Comparison of ENCODE assay signal across 8 cellular contexts in the genomic region with DNA sequence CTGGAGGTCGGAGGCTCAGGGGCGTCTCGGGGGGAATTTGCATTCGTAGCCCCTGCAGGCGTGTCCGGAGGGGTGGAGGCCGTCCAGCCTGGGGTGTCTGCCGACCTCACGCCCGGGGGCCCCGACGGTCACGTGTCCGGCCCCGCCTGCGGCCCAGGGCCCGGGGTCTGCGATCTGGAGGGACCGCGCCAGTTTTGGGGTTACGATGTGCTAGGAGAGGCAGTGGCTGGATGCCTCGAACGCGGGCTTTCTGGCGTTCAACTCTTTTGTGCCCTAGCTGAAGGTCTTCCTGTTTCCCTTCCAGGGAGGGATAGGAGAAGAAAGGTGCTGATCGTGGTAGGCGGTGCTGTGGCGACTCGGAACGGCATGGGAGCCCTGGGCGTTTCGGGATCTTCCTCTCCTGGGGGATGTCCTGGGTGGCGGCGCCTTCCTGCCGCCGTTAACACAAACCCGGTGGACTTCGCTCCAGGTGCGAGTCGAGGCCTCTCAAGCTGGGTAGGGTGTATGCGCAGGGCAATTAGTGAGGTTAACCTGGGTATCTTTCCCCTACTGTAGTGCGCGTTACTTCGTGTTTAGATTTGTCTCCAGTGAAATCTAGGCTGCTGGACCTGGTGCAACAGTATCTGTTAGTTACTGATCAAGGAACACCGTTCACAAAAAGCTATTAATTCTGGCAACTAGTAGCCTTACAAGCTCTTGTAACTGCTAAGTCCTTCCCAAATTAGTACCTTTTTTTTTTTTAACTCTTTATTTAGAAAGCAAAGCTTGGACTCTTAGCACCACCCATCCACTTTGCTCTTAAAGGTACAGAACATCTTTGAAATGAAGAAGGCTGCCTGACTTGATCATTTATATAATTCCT. TPM values are rescaled to one million over a fixed set of nuclear protein-coding genes. Genes with fewer than 3 reads are reported as not detected.
DNase-seq lines count a peak whose midpoint lies in the region; ATAC-seq, FAIRE-seq and TF ChIP-seq lines count a peak whose summit lies in the region.

No MANE protein-coding gene starts in this region.

- FAIRE-seq in GM12878 (lab: Jason Lieb, UNC): no peak

- peak overlapping the region; percentile 64 for H3K4me2 ChIP-seq in GM12878 (ENCODE audit: control insufficient read depth, insufficient read depth)

- no TSS peak for BruUV-seq in GM12878 (replicated peaks; lab: Mats Ljungman, UMichigan)

- intact Hi-C loops in GM12878 (cut with micrococcal nuclease; ENCODE audit: unreplicated experiment): loop anchor here (5.0 to 10.0 kb wide), 4 partner anchors 81 to 251 kb away; partner anchors contain the start of genes C17orf67, COIL, DGKE and SCPEP1

- RAD21 ChIA-PET in GM12878 (lab: Charles Lee; ENCODE audit: unreplicated experiment): interaction anchor here (0.5 to 1.2 kb wide), 6 partner anchors 20 to 655 kb away, joined by 3 to 4 read pairs (median 3); partner anchors contain the start of gene SCPEP1

- H3K4me3 ChIP-seq in SJSA1: peak overlapping the region; percentile 68
- peak overlapping the region; percentile 84 for H3K4me3 ChIP-seq in GM12878

- H2AFZ ChIP-seq in GM12878 (ENCODE audit: control insufficient read depth, low read depth, low read length): peak overlapping the region; percentile 78

- TF ChIP-seq POLR2A in GM12878 (IDR thresholded peaks at IDR 0.05; ENCODE audit: low read depth, low read length): no peak

- SMC1A ChIA-PET in GM12878 (lab: Charles Lee; ENCODE audit: uncharacterized antibody, unreplicated experiment): interaction anchor here (0.6 to 1.1 kb wide), 5 partner anchors 12 to 108 kb away, joined by 3 to 4 read pairs (median 3); partner anchors contain the start of gene SCPEP1

- peak; percentile 4 for ATAC-seq in HG02759 (IDR thresholded peaks at IDR 0.05; ENCODE audit: unreplicated experiment)
- ATAC-seq in GM12878: peak; percentile 18

- TF ChIP-seq EP300 in GM12878 (IDR thresholded peaks at IDR 0.05; ENCODE audit: borderline replicate concordance in 1 of 2, control insufficient read depth in 1 of 2, low read depth in 2 of 2, low read length in 2 of 2): no peak

- POLR2A ChIA-PET in GM12878 (lab: Charles Lee): interaction anchor here (0.5 to 1.0 kb wide), 4 partner anchors 108 to 801 kb away, joined by 3 to 9 read pairs (median 4); no protein-coding TSS in a partner anchor

- no peak for TF ChIP-seq CTCF in GM12878 (IDR thresholded peaks at IDR 0.05 in 2 of 3, conservative IDR thresholded peaks at IDR 0.05 in 1 of 3; ENCODE audit: control insufficient read depth in 2 of 3, extremely low read depth in 1 of 3, insufficient read depth in 1 of 3, low read depth in 3 of 3, low read length in 3 of 3)

- under 1% methylated on average over 44 of the region's 45 CpGs for WGBS in GM12878 (ENCODE audit: insufficient coverage, insufficient replicate concordance, low lambda C conversion rate, missing lambda C conversion rate)

- H3K79me2 ChIP-seq in GM12878 (ENCODE audit: control insufficient read depth, insufficient read depth, low read length): peaks cover 58% of the 10 kb centered on the region

- in situ Hi-C loops in GM12878 (cut with MboI): no loop called here

- no peak for TF ChIP-seq RAD21 in GM12878 (IDR thresholded peaks at IDR 0.05; ENCODE audit: insufficient read depth, low read depth, low read length)

- H3K4me1 ChIP-seq in SJSA1 (replicated peaks) (peaks cover 18% of the 10 kb centered on the region), GM12878 (ENCODE audit: control insufficient read depth, insufficient read depth, low read length) (peaks cover 22% of the 10 kb centered on the region)

- peaks cover 2% of the 10 kb centered on the region; the same call in 1 of the 2 replicates for H4K20me1 ChIP-seq in GM12878 (ENCODE audit: control insufficient read depth, insufficient read depth)

- H3K36me3 ChIP-seq in SJSA1: peaks cover 6% of the 10 kb centered on the region
- no peaks in the 10 kb centered on the region; a peak in 1 of 4 replicates for H3K36me3 ChIP-seq in GM12878 (ENCODE audit: control insufficient read depth in 2 of 2, insufficient read depth in 2 of 2, low read length in 1 of 2)

- 0 out of 2 replicates have a peak, but pooled peaks cover 2% of the 10 kb centered on the region for H3K27me3 ChIP-seq in SJSA1 (replicated peaks)
- no peaks in the 10 kb centered on the region for H3K27me3 ChIP-seq in GM12878 (replicated peaks in 1 of 2; ENCODE audit: control insufficient read depth in 2 of 2, insufficient read depth in 2 of 2, low read length in 1 of 2)

- DNase-seq in DMS53 treated with DMSO at 0.1 percent for 48 hours (lab: John Stamatoyannopoulos, UW; ENCODE audit: unreplicated experiment) (peak; percentile 32), SJSA1 (ENCODE audit: low read depth in 1 of 2, low spot score in 2 of 2) (peak in 1 of 2 experiments; percentile 30), GM12878 (ENCODE audit: low read depth, low spot score) (no peak), islet precursor cell (peak; percentile 84), NCI-H1930 (lab: John Stamatoyannopoulos, UW) (no peak), epidermal melanocyte (ENCODE audit: insufficient read length, low spot score) (no peak)
- peak; percentile 2 to 10 for DNase-seq in stimulated activated CD4-positive, alpha-beta T cell treated with anti-CD3 and anti-CD28 coated beads, Interleukin-12 subunit alpha, Interleukin-12 subunit beta, amount 100 ng/mL, for 24 hours (ENCODE audit: low read depth in 2 of 2)

- peak overlapping the region; percentile 70 for H3K9ac ChIP-seq in GM12878 (ENCODE audit: control insufficient read depth, insufficient read depth, low read length)

- no peaks in the 10 kb centered on the region for H3K9me3 ChIP-seq in SJSA1 (replicated peaks)
- H3K9me3 ChIP-seq in GM12878 (replicated peaks; ENCODE audit: control insufficient read depth, insufficient read depth, low read length): no peaks in the 10 kb centered on the region

- no peak overlapping the region for H3K27ac ChIP-seq in SJSA1
- peak overlapping the region; percentile 34 for H3K27ac ChIP-seq in GM12878 (ENCODE audit: control insufficient read depth, insufficient read depth)

- CTCF ChIA-PET in GM12878 (lab: Yijun Ruan, JAX): interaction anchor here (0.6 to 3.3 kb wide), 4 partner anchors 11 to 1134 kb away, joined by 3 to 12 read pairs (median 5); no protein-coding TSS in a partner anchor

TF ChIP-seq in GM12878, 131 proteins besides CTCF, POLR2A, EP300 and RAD21 (continues in another document):
- TF ChIP-seq CREM (IDR thresholded peaks at IDR 0.05; ENCODE audit: low read depth) (no peak), ASH2L (IDR thresholded peaks at IDR 0.05; ENCODE audit: borderline replicate concordance, low read depth) (no peak), MYB (IDR thresholded peaks at IDR 0.05; ENCODE audit: borderline replicate concordance, low read depth, low read length) (no peak), IKZF1 (conservative IDR thresholded peaks at IDR 0.05) (peak; percentile 25; the same call in 1 of the 2 replicates), IKZF2 (IDR thresholded peaks at IDR 0.05) (peak; percentile 35 to 45; a peak in 2 of 4 replicates), EED (IDR thresholded peaks at IDR 0.05; ENCODE audit: low read depth) (peak; percentile 47; the same call in 1 of the 2 replicates), USF1 (IDR thresholded peaks at IDR 0.05; ENCODE audit: borderline replicate concordance, extremely low read length, insufficient read depth, low read depth, low read length) (peak; percentile 85), BHLHE40 (IDR thresholded peaks at IDR 0.05; ENCODE audit: borderline replicate concordance in 1 of 2, low read depth in 2 of 2, low read length in 1 of 2) (peak in 1 of 2 experiments; percentile 81; a peak in 2 of 4 replicates)
- TF ChIP-seq, protein P1, sequence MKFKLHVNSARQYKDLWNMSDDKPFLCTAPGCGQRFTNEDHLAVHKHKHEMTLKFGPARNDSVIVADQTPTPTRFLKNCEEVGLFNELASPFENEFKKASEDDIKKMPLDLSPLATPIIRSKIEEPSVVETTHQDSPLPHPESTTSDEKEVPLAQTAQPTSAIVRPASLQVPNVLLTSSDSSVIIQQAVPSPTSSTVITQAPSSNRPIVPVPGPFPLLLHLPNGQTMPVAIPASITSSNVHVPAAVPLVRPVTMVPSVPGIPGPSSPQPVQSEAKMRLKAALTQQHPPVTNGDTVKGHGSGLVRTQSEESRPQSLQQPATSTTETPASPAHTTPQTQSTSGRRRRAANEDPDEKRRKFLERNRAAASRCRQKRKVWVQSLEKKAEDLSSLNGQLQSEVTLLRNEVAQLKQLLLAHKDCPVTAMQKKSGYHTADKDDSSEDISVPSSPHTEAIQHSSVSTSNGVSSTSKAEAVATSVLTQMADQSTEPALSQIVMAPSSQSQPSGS (IDR thresholded peaks at IDR 0.05; ENCODE audit: low read length): no peak

RNA-seq across cellular contexts. Expression of gene AKAP1, which starts 1.3 kb away (rescaled TPM):
- 13.6 and 16.3 TPM in 2 replicates for total RNA-seq in SJSA1 (2014; rRNA removed; shearing (Covaris generic))
- total RNA-seq in GM12878 (2013; cell fraction: nucleolus; rRNA removed): 45.9 and 58.6 TPM in 2 replicates
- total RNA-seq in GM12878 (2014; rRNA removed) (40.7 and 50.5 TPM in 2 replicates), GM12878 (2014; rRNA removed; fragmentation: Illumina TruSeq; extraction: Trizol) (29.5 and 36.8 TPM in 2 replicates), GM12878 (2021) (39.9 and 45.9 TPM in 2 replicates)
- polyA plus RNA-seq in GM12878 (2011; ENCODE audit: low read depth): 11.0 TPM
- polyA plus RNA-seq in GM12878 (2011; rRNA removed) (15.6 and 39.2 TPM in 2 replicates), GM12878 (2014; fragmentation: Illumina TruSeq; extraction: Trizol) (30.9 and 48.4 TPM in 2 replicates), GM12878 (2014; fragmentation: Nextera tagmentation; extraction: Ambion mirVana) (10 to 100 TPM; 11.9 to 15.2 TPM), GM12878 (2014; rRNA removed) (34.4 and 58.8 TPM in 2 replicates), GM12878 (2016; fragmentation: Nextera tagmentation; extraction: Ambion mirVana) (10 to 100 TPM; 37.1 to 40.9 TPM)
- 61.3 and 66.5 TPM in 2 replicates for polyA plus RNA-seq in GM12878 (2011; cell fraction: cytosol; rRNA removed)
- polyA plus RNA-seq in GM12878 (2011; cell fraction: nucleus; rRNA removed): 176 and 195 TPM in 2 replicates
- polyA plus RNA-seq in GM12878 (2012): 13.5 and 18.3 TPM in 2 replicates
- 66.9 and 103 TPM in 2 replicates for polyA minus RNA-seq in GM12878 (2011; rRNA and poly(A)+ RNA removed)
- polyA minus RNA-seq in GM12878 (2011; cell fraction: cytosol; rRNA and poly(A)+ RNA removed): 28.3 and 33.3 TPM in 2 replicates
- polyA minus RNA-seq in GM12878 (2011; cell fraction: nucleus; rRNA and poly(A)+ RNA removed): 29.7 and 38.4 TPM in 2 replicates

Comparison
In these comparisons a context has a peak if more than half of its experiments do, and no peak if none do; other contexts are left out.
1. DNase-seq: peak in DMS53 treated with DMSO at 0.1 percent for 48 hours (single experiment), islet precursor cell (single experiment) and stimulated activated CD4-positive, alpha-beta T cell treated with anti-CD3 and anti-CD28 coated beads, Interleukin-12 subunit alpha, Interleukin-12 subunit beta, amount 100 ng/mL, for 24 hours (2 of 2); none in GM12878 (single experiment), NCI-H1930 (0 of 2) and epidermal melanocyte (single experiment).